ENCODE assay signal across 8 cellular contexts in the genomic region with DNA sequence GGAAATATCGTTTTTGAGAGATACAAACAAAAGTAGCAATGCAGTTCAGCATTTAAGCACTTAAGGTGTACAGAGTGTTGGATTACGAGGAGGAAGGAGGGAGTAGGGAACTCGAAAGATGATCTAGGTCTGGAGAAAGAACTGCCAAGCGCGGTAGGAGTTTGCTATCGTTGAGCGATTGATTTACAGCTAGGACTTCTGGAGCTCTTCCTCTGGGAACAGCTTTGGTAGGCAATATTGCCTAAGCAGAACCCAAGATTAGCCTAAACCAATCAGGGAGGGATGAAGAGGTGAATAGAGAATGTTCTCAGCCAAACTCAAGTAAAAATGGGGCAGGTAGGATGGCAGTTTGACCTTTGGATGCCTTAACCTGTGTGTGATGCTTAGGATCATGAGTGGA. TPM values are rescaled to one million over a fixed set of nuclear protein-coding genes. Genes with fewer than 3 reads are reported as not detected.
A peak's percentile ranks its signal among the peaks of the same experiment; 100 is the strongest.
DNase-seq lines count a peak whose midpoint lies in the region; ATAC-seq and TF ChIP-seq lines count a peak whose summit lies in the region.

No MANE protein-coding gene starts in this region.

- H3K27me3 Mint-ChIP-seq in activated CD4-positive, alpha-beta T cell treated with anti-CD3 and anti-CD28 coated beads for 36 hours: no peaks in the 10 kb centered on the region
- peaks cover 4% of the 10 kb centered on the region for H3K27me3 Mint-ChIP-seq in activated T-helper 1 cell treated with anti-CD3 and anti-CD28 coated beads, Interleukin-12 subunit alpha, Interleukin-12 subunit beta, Interleukin-2, Interleukin-4 antibody, amounts not matched to agents 30 ng/mL and 10 ng/mL and 1 ng/mL, durations not matched to agents 14 hours and 24 hours and 36 hours (ENCODE audit: insufficient read depth)
- H3K27me3 Mint-ChIP-seq in immature natural killer cell (ENCODE audit: low read depth in 3 of 3): peaks cover 2 to 8% (median 5%) of the 10 kb centered on the region in 3 donors

- peak overlapping the region; percentile 98 for H3K4me3 ChIP-seq in thoracic aorta

- POLR2A ChIA-PET in activated CD4-positive, alpha-beta T cell treated with anti-CD3 and anti-CD28 coated beads for 36 hours (lab: Charles Lee): interaction anchor here (1.4 kb wide), 1 partner anchor 209 kb away, joined by 5 read pairs; a partner anchor contains a TSS

- peak overlapping the region; percentile 89 to 95 for H3K27ac ChIP-seq in thoracic aorta

- TF ChIP-seq CTCF in thoracic aorta (IDR thresholded peaks at IDR 0.05): no peak

- peak overlapping the region; percentile 95 for H3K4me3 Mint-ChIP-seq in activated CD4-positive, alpha-beta T cell treated with anti-CD3 and anti-CD28 coated beads for 36 hours
- H3K4me3 Mint-ChIP-seq in activated T-helper 1 cell treated with anti-CD3 and anti-CD28 coated beads, Interleukin-12 subunit alpha, Interleukin-12 subunit beta, Interleukin-2, Interleukin-4 antibody, amounts not matched to agents 30 ng/mL and 10 ng/mL and 1 ng/mL, durations not matched to agents 14 hours and 24 hours and 36 hours: peak overlapping the region; percentile 96
- H3K4me3 Mint-ChIP-seq in immature natural killer cell: peak overlapping the region; percentile 89 to 98 (median 95)

- H3K27me3 ChIP-seq in thoracic aorta (replicated peaks; ENCODE audit: insufficient read depth): no peaks in the 10 kb centered on the region

- peaks cover 34 to 42% of the 10 kb centered on the region in 2 donors for H3K4me1 ChIP-seq in thoracic aorta (ENCODE audit: control insufficient read depth in 1 of 2, low read depth in 2 of 2)

- no peak for DNase-seq in activated CD4-positive, alpha-beta T cell treated with anti-CD3 and anti-CD28 coated beads for 36 hours
- DNase-seq in activated CD4-positive, alpha-beta T cell treated with anti-CD3 and anti-CD28 coated beads, Interleukin-2, amount 50 U/mL, for 1 hour: no peak
- no peak for DNase-seq in activated T-helper 1 cell treated with anti-CD3 and anti-CD28 coated beads, Interleukin-12 subunit alpha, Interleukin-12 subunit beta, Interleukin-2, Interleukin-4 antibody, amounts not matched to agents 30 ng/mL and 10 ng/mL and 1 ng/mL, durations not matched to agents 14 hours and 24 hours and 36 hours (ENCODE audit: low spot score)
- DNase-seq in immature natural killer cell: no peak
- no peak for DNase-seq in thoracic aorta (ENCODE audit: low spot score)
- no peak for DNase-seq in NCI-H1417 treated with DMSO at 0.1 percent for 48 hours (lab: John Stamatoyannopoulos, UW)
- DNase-seq in putamen (ENCODE audit: low spot score): no peak
- no peak for DNase-seq in midbrain (lab: John Stamatoyannopoulos, UW)

- H3K9me3 ChIP-seq in thoracic aorta: no peaks in the 10 kb centered on the region

- peak overlapping the region; percentile 88 for H3K27ac Mint-ChIP-seq in activated CD4-positive, alpha-beta T cell treated with anti-CD3 and anti-CD28 coated beads for 36 hours
- peak overlapping the region; percentile 78 for H3K27ac Mint-ChIP-seq in activated T-helper 1 cell treated with anti-CD3 and anti-CD28 coated beads, Interleukin-12 subunit alpha, Interleukin-12 subunit beta, Interleukin-2, Interleukin-4 antibody, amounts not matched to agents 30 ng/mL and 10 ng/mL and 1 ng/mL, durations not matched to agents 14 hours and 24 hours and 36 hours
- H3K27ac Mint-ChIP-seq in immature natural killer cell: peak overlapping the region; percentile 91 to 94 (median 93)

- H3K36me3 Mint-ChIP-seq in activated CD4-positive, alpha-beta T cell treated with anti-CD3 and anti-CD28 coated beads for 36 hours (ENCODE audit: low read depth): peaks cover 29% of the 10 kb centered on the region
- peaks cover 32% of the 10 kb centered on the region for H3K36me3 Mint-ChIP-seq in activated T-helper 1 cell treated with anti-CD3 and anti-CD28 coated beads, Interleukin-12 subunit alpha, Interleukin-12 subunit beta, Interleukin-2, Interleukin-4 antibody, amounts not matched to agents 30 ng/mL and 10 ng/mL and 1 ng/mL, durations not matched to agents 14 hours and 24 hours and 36 hours (ENCODE audit: low read depth)
- H3K36me3 Mint-ChIP-seq in immature natural killer cell: peaks cover 0 to 4% (median 0%) of the 10 kb centered on the region in 3 donors

- CTCF ChIA-PET in activated CD4-positive, alpha-beta T cell treated with anti-CD3 and anti-CD28 coated beads for 36 hours (lab: Charles Lee): interaction anchor here (0.6 to 5.2 kb wide), 9 partner anchors 10 to 229 kb away, joined by 3 to 38 read pairs (median 5); no protein-coding TSS in a partner anchor

- ATAC-seq in activated CD4-positive, alpha-beta T cell treated with anti-CD3 and anti-CD28 coated beads for 36 hours: no peak
- ATAC-seq in thoracic aorta (ENCODE audit: insufficient number of reproducible peaks, low FRiP score, low read depth): no peak

- no peaks in the 10 kb centered on the region for H3K9me3 Mint-ChIP-seq in activated CD4-positive, alpha-beta T cell treated with anti-CD3 and anti-CD28 coated beads for 36 hours (ENCODE audit: low read depth)
- H3K9me3 Mint-ChIP-seq in activated T-helper 1 cell treated with anti-CD3 and anti-CD28 coated beads, Interleukin-12 subunit alpha, Interleukin-12 subunit beta, Interleukin-2, Interleukin-4 antibody, amounts not matched to agents 30 ng/mL and 10 ng/mL and 1 ng/mL, durations not matched to agents 14 hours and 24 hours and 36 hours: no peaks in the 10 kb centered on the region
- H3K9me3 Mint-ChIP-seq in immature natural killer cell: no peaks in the 10 kb centered on the region

- H3K4me1 Mint-ChIP-seq in activated CD4-positive, alpha-beta T cell treated with anti-CD3 and anti-CD28 coated beads for 36 hours: peaks cover 45% of the 10 kb centered on the region
- peaks cover 56% of the 10 kb centered on the region for H3K4me1 Mint-ChIP-seq in activated T-helper 1 cell treated with anti-CD3 and anti-CD28 coated beads, Interleukin-12 subunit alpha, Interleukin-12 subunit beta, Interleukin-2, Interleukin-4 antibody, amounts not matched to agents 30 ng/mL and 10 ng/mL and 1 ng/mL, durations not matched to agents 14 hours and 24 hours and 36 hours (ENCODE audit: low read depth)
- H3K4me1 Mint-ChIP-seq in immature natural killer cell: peaks cover 76 to 83% of the 10 kb centered on the region in 2 donors

- no peaks in the 10 kb centered on the region for H3K36me3 ChIP-seq in thoracic aorta

- intact Hi-C loops in activated CD4-positive, alpha-beta T cell treated with anti-CD3 and anti-CD28 coated beads for 36 hours (cut with DNase I, micrococcal nuclease): loop anchor here (1.0 to 10.0 kb wide), 9 partner anchors 15 to 1293 kb away; a partner anchor contains a TSS
- intact Hi-C loops in activated T-helper 1 cell treated with anti-CD3 and anti-CD28 coated beads, Interleukin-12 subunit alpha, Interleukin-12 subunit beta, Interleukin-2, Interleukin-4 antibody, amounts not matched to agents 30 ng/mL and 10 ng/mL and 1 ng/mL, durations not matched to agents 14 hours and 24 hours and 36 hours (cut with micrococcal nuclease): loop anchor here (1.0 to 10.0 kb wide), 7 partner anchors 9 to 1273 kb away; a partner anchor contains a TSS

RNA-seq across cellular contexts. Expression of a gene that starts 1.0 kb away (rescaled TPM):
- 100 to 1,000 TPM; 123 to 133 TPM for total RNA-seq in activated CD4-positive, alpha-beta T cell treated with anti-CD3 and anti-CD28 coated beads for 36 hours
- total RNA-seq in activated T-helper 1 cell treated with anti-CD3 and anti-CD28 coated beads, Interleukin-12 subunit alpha, Interleukin-12 subunit beta, Interleukin-2, Interleukin-4 antibody, amounts not matched to agents 30 ng/mL and 10 ng/mL and 1 ng/mL, durations not matched to agents 14 hours and 24 hours and 36 hours: 175 and 182 TPM in 2 replicates
- 100 to 1,000 TPM in 1 of 3 donors, 10 to 100 TPM in 2; 62.2 to 121 (median 89.0) TPM for polyA plus RNA-seq in immature natural killer cell
- 100 to 1,000 TPM; 127 to 145 TPM for total RNA-seq in thoracic aorta

RNA-seq across cellular contexts. Expression of a gene that starts 22.5 kb away (rescaled TPM):
- total RNA-seq in activated CD4-positive, alpha-beta T cell treated with anti-CD3 and anti-CD28 coated beads for 36 hours: not detected
- not detected in 2 replicates for total RNA-seq in activated T-helper 1 cell treated with anti-CD3 and anti-CD28 coated beads, Interleukin-12 subunit alpha, Interleukin-12 subunit beta, Interleukin-2, Interleukin-4 antibody, amounts not matched to agents 30 ng/mL and 10 ng/mL and 1 ng/mL, durations not matched to agents 14 hours and 24 hours and 36 hours
- under 1 TPM in 1 of 3 donors, not detected in 2; 0.43 TPM for polyA plus RNA-seq in immature natural killer cell
- total RNA-seq in thoracic aorta: 1 to 10 TPM; 1.6 to 2.3 TPM

RNA-seq across cellular contexts. Expression of a gene that starts 55.2 kb away (rescaled TPM):
- 10 to 100 TPM; 13.7 to 18.4 TPM for total RNA-seq in activated CD4-positive, alpha-beta T cell treated with anti-CD3 and anti-CD28 coated beads for 36 hours
- total RNA-seq in activated T-helper 1 cell treated with anti-CD3 and anti-CD28 coated beads, Interleukin-12 subunit alpha, Interleukin-12 subunit beta, Interleukin-2, Interleukin-4 antibody, amounts not matched to agents 30 ng/mL and 10 ng/mL and 1 ng/mL, durations not matched to agents 14 hours and 24 hours and 36 hours: 26.3 and 27.5 TPM in 2 replicates
- polyA plus RNA-seq in immature natural killer cell: 100 to 1,000 TPM; 327 to 486 (median 374) TPM
- total RNA-seq in thoracic aorta: 10 to 100 TPM; 47.0 to 52.1 TPM
